1 cellular context compared by ENCODE assay signal in genomic region chr5:151252762-151253603, GRCh38.
TF ChIP-seq lines count a peak whose summit lies in the region.

GM2A (plus strand) TSS chr5:151253185; CDS start chr5:151253217, 32 bp downstream.

TF ChIP-seq in HCT116, 20 proteins besides CTCF, POLR2A, EP300 and RAD21 (continued from another document):
- TF ChIP-seq REST (IDR thresholded peaks at IDR 0.05; ENCODE audit: low read depth) (no peak), ZNF274 (IDR thresholded peaks at IDR 0.05; ENCODE audit: low read depth, low read length) (no peak), ZFX (IDR thresholded peaks at IDR 0.05) (no peak), POLR2AphosphoS5 (IDR thresholded peaks at IDR 0.05; ENCODE audit: low read depth, low read length) (peak; percentile 84), TCF7L2 (IDR thresholded peaks at IDR 0.05; ENCODE audit: borderline replicate concordance, extremely low read depth, insufficient read depth, insufficient read length) (peak; percentile 54), YY1 (IDR thresholded peaks at IDR 0.05; ENCODE audit: extremely low read depth, insufficient replicate concordance, low read depth, low read length) (no peak), EZH2phosphoT487 (IDR thresholded peaks at IDR 0.05; ENCODE audit: borderline replicate concordance) (no peak), EZH2 (IDR thresholded peaks at IDR 0.05) (no peak), SP1 (IDR thresholded peaks at IDR 0.05; ENCODE audit: low read depth) (peak; percentile 87), JUND (IDR thresholded peaks at IDR 0.05) (no peak), ATF3 (IDR thresholded peaks at IDR 0.05) (no peak), SRF (IDR thresholded peaks at IDR 0.05; ENCODE audit: low read depth) (no peak), SIN3A (IDR thresholded peaks at IDR 0.05; ENCODE audit: low read depth) (no peak), CEBPB (IDR thresholded peaks at IDR 0.05; ENCODE audit: low read depth) (peak; percentile 71), EGR1 (IDR thresholded peaks at IDR 0.05; ENCODE audit: low read depth) (peak; percentile 98), ZBTB33 (IDR thresholded peaks at IDR 0.05; ENCODE audit: extremely low read depth, insufficient replicate concordance, low read length) (no peak), ELF1 (IDR thresholded peaks at IDR 0.05; ENCODE audit: borderline replicate concordance, low read depth) (no peak; the same call in 1 of the 2 replicates), MAX (IDR thresholded peaks at IDR 0.05) (peak; percentile 95)
